1 cellular context compared by ENCODE assay signal in genomic region chr1:16709659-16710087, GRCh38.
TF ChIP-seq lines count a peak whose summit lies in the region.

No MANE protein-coding gene starts in this region.

TF ChIP-seq in HepG2, 621 proteins besides CTCF, POLR2A, EP300 and RAD21 (continued from another document):
- TF ChIP-seq ZNF687 (CRISPR knock-in tag; IDR thresholded peaks at IDR 0.05): peak; percentile 17; the same call in 1 of the 2 replicates
- TF ChIP-seq ZNF768 (CRISPR knock-in tag; IDR thresholded peaks at IDR 0.05): peak; percentile 56; the same call in 1 of the 2 replicates
